8 cellular contexts compared by ENCODE assay signal in genomic region chr14:35340616-35341453, GRCh38. TPM values are rescaled to one million over a fixed set of nuclear protein-coding genes. Genes with fewer than 3 reads are reported as not detected.
DNase-seq lines count a peak whose midpoint lies in the region; ATAC-seq and TF ChIP-seq lines count a peak whose summit lies in the region.

No MANE protein-coding gene starts in this region.

- H3K9me3 ChIP-seq in heart right ventricle, result no peaks in the 10 kb centered on the region
- H3K9me3 ChIP-seq in endodermal cell (ENCODE audit: control insufficient read depth, low read length), result no peaks in the 10 kb centered on the region
- H3K9me3 ChIP-seq in osteoblast (ENCODE audit: low read depth, low read length), result no peaks in the 10 kb centered on the region

- TF ChIP-seq POLR2A in erythroblast (IDR thresholded peaks at IDR 0.05; ENCODE audit: low read length), result no peak

- no peaks in the 10 kb centered on the region for H3K79me2 ChIP-seq in osteoblast (ENCODE audit: insufficient read depth, low read length)

- no peak overlapping the region for H3K9ac ChIP-seq in endodermal cell (ENCODE audit: extremely low read depth, low read length, poor library complexity, severe bottlenecking)

- intact Hi-C loops in heart right ventricle (cut with DNase I), result loop anchor here in 5 of 10 donors (5.0 to 10.0 kb wide), 4 partner anchors 46 to 61 kb away; partner anchors contain the start of genes NFKBIA (in 1 of the 5) and PSMA6 (in 1 of the 5)
- intact Hi-C loops in cardiac septum (cut with DNase I), result loop anchor here (2.0 to 5.0 kb wide), 2 partner anchors 24 to 46 kb away; no protein-coding TSS in a partner anchor

- ATAC-seq in heart right ventricle, result no peak

- H3K9me3 Mint-ChIP-seq in endodermal cell (no peaks in the 10 kb centered on the region), immature natural killer cell (no peaks in the 10 kb centered on the region)

- H3K27ac ChIP-seq in heart right ventricle (peak overlapping the region; percentile 86 to 98 (median 95)), endodermal cell (ENCODE audit: low read depth, low read length) (no peak overlapping the region), osteoblast (ENCODE audit: low read depth, low read length) (no peak overlapping the region), urinary bladder (ENCODE audit: low read depth) (peak overlapping the region; percentile 32)

- H4K20me1 ChIP-seq in osteoblast (ENCODE audit: insufficient read depth, low read length), result no peaks in the 10 kb centered on the region

- H3K4me1 Mint-ChIP-seq in endodermal cell, result peaks cover 24% of the 10 kb centered on the region
- H3K4me1 Mint-ChIP-seq in immature natural killer cell, result peaks cover 30 to 41% of the 10 kb centered on the region in 2 donors

- TF ChIP-seq CTCF in heart right ventricle (IDR thresholded peaks at IDR 0.05) (no peak), endodermal cell (conservative IDR thresholded peaks at IDR 0.05) (no peak), osteoblast (IDR thresholded peaks at IDR 0.05; ENCODE audit: extremely low read depth, low read depth, low read length) (no peak)

- DNase-seq in heart right ventricle, result no peak
- DNase-seq in cardiac septum (ENCODE audit: low spot score), result no peak
- DNase-seq in endodermal cell, result no peak
- no peak for DNase-seq in osteoblast (ENCODE audit: insufficient read length, low spot score, missing footprints)
- DNase-seq in erythroblast (lab: John Stamatoyannopoulos, UW), result no peak
- DNase-seq in activated CD8-positive, alpha-beta memory T cell treated with anti-CD3 and anti-CD28 coated beads for 24 hours, result no peak
- no peak for DNase-seq in immature natural killer cell

- peak overlapping the region; percentile 93 for H3K27ac Mint-ChIP-seq in endodermal cell
- H3K27ac Mint-ChIP-seq in immature natural killer cell, result peak overlapping the region in 3 of 6 donors; percentile 46 to 83 (median 46)

- peak overlapping the region; percentile 84 for H3K4me2 ChIP-seq in osteoblast (ENCODE audit: insufficient read depth, low read length)

- H3K27me3 ChIP-seq in heart right ventricle (no peaks in the 10 kb centered on the region), endodermal cell (ENCODE audit: control insufficient read depth, insufficient read depth, low read length, poor library complexity, severe bottlenecking) (no peaks in the 10 kb centered on the region), osteoblast (ENCODE audit: insufficient read depth, low read length) (no peaks in the 10 kb centered on the region)

- H3K4me3 Mint-ChIP-seq in endodermal cell (peak overlapping the region; percentile 31), immature natural killer cell (peak overlapping the region in 1 of 5 donors; percentile 70)

- H3K4me1 ChIP-seq in heart right ventricle (peaks cover 24 to 86% (median 59%) of the 10 kb centered on the region in 9 donors), endodermal cell (ENCODE audit: control insufficient read depth, insufficient read depth, low read length) (peaks cover 22% of the 10 kb centered on the region), osteoblast (ENCODE audit: insufficient read depth, low read length) (peaks cover 38% of the 10 kb centered on the region), urinary bladder (ENCODE audit: insufficient read depth) (no peaks in the 10 kb centered on the region)

- H2AFZ ChIP-seq in osteoblast (ENCODE audit: low read length), result peak overlapping the region; percentile 89

- 86 to 87% methylated on average over 14 of the region's 14 CpGs for WGBS in heart right ventricle, 2 donors
- 93 to 94% methylated on average over 12 to 14 of the region's 14 CpGs for WGBS in endodermal cell (ENCODE audit: insufficient coverage in 1 of 2, insufficient read length in 1 of 2), 2 experiments
- 88% methylated on average over 14 of the region's 14 CpGs for WGBS in urinary bladder

- H3K36me3 ChIP-seq in heart right ventricle (no peaks in the 10 kb centered on the region), endodermal cell (ENCODE audit: control insufficient read depth, insufficient read depth, low read length) (no peaks in the 10 kb centered on the region), osteoblast (ENCODE audit: insufficient read depth, low read length) (no peaks in the 10 kb centered on the region), urinary bladder (ENCODE audit: insufficient read depth) (no peaks in the 10 kb centered on the region)

- H3K36me3 Mint-ChIP-seq in endodermal cell (ENCODE audit: low read depth), result no peaks in the 10 kb centered on the region
- H3K36me3 Mint-ChIP-seq in immature natural killer cell, result no peaks in the 10 kb centered on the region

- H3K27me3 Mint-ChIP-seq in endodermal cell (ENCODE audit: insufficient read depth), result no peaks in the 10 kb centered on the region
- H3K27me3 Mint-ChIP-seq in immature natural killer cell (ENCODE audit: low read depth in 3 of 3), result peaks cover 2 to 7% (median 6%) of the 10 kb centered on the region in 3 donors

- peak overlapping the region in 5 of 10 donors; percentile 11 to 44 (median 41) for H3K4me3 ChIP-seq in heart right ventricle
- H3K4me3 ChIP-seq in endodermal cell (ENCODE audit: low read length), result no peak overlapping the region
- H3K4me3 ChIP-seq in osteoblast (ENCODE audit: insufficient read depth, low read length), result no peak overlapping the region
- no peak overlapping the region for H3K4me3 ChIP-seq in urinary bladder (ENCODE audit: low read depth, low read length)

RNA-seq across cellular contexts. Expression of gene PSMA6, which starts 48.7 kb away (rescaled TPM):
- total RNA-seq in heart right ventricle (100 to 1,000 TPM; 150 to 228 (median 166) TPM), cardiac septum (125 TPM), endodermal cell (100 to 1,000 TPM; 263 to 277 TPM), osteoblast (155 and 170 TPM in 2 replicates), urinary bladder (124 TPM)
- polyA plus RNA-seq in heart right ventricle (100 to 1,000 TPM in 1 of 2 donors, 10 to 100 TPM in 1; 92.3 to 233 TPM), urinary bladder (138 TPM), immature natural killer cell (100 to 1,000 TPM; 402 to 658 (median 537) TPM)
- 181 TPM for polyA plus RNA-seq in endodermal cell (2013, experiment 1 of 2)
- polyA plus RNA-seq in endodermal cell (2013, experiment 2 of 2), result 184 TPM

Comparison
In these comparisons a context has a peak if more than half of its experiments do, and no peak if none do; other contexts are left out.
1. H3K27ac ChIP-seq: peak in heart right ventricle (10 of 10) and urinary bladder (single experiment); none in endodermal cell (single experiment) and osteoblast (single experiment).